8 cellular contexts compared by ENCODE assay signal in the genomic region with DNA sequence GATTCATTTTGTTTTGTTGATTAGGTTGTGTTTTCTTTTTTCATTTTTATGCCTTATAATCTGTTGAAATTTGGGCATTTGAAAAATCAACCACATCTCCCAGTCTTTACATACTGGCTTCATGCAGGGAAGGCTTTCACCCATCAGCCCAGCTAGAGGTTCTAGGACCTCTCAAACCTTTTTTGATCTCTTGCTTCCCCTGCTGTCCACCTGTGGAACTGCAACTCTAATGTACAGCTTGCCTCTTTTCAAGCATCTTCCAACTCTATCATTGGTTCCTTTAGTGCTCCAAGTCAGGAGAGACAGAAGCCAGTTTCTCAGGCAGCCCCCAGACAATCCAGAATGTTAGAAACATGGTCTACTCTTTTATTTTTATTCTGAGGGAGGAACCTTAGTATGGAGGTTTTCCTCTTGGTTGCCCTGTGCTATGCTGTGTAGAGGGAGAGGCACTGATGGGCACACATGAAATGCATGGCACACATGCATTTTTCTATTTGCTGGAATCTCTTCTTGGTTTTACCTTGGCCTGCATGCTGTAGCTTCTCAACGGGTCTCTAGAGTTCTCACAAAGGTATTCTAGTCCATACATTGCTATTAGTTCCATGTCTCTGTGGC.
A peak's percentile ranks its signal among the peaks of the same experiment; 100 is the strongest.
DNase-seq lines count a peak whose midpoint lies in the region; ATAC-seq, FAIRE-seq and TF ChIP-seq lines count a peak whose summit lies in the region.

No MANE protein-coding gene starts in this region.

- H3K4me1 Mint-ChIP-seq in Calu3 (ENCODE audit: low read depth, unreplicated experiment), result no peaks in the 10 kb centered on the region

- H3K9me1 ChIP-seq in keratinocyte (ENCODE audit: control insufficient read depth, extremely low read depth, insufficient read depth, low read length), result no peaks in the 10 kb centered on the region

- H3K79me2 ChIP-seq in keratinocyte (ENCODE audit: control insufficient read depth, insufficient read depth, low read length), result no peaks in the 10 kb centered on the region

- H2AFZ ChIP-seq in keratinocyte (ENCODE audit: control insufficient read depth, low read length), result no peak overlapping the region

- no peak overlapping the region for H3K9ac ChIP-seq in keratinocyte (ENCODE audit: control insufficient read depth, extremely low read depth, insufficient read depth, low read length)

- H3K27ac Mint-ChIP-seq in Calu3 (ENCODE audit: unreplicated experiment), result no peak overlapping the region

- dilution Hi-C loops in keratinocyte (cut with MboI; ENCODE audit: extremely low pct_ligation_motif_present, low sequenced_read_pairs), result no loop called here

- CTCF ChIA-PET in Calu3 (lab: Charles Lee), result interaction anchor here (0.6 to 2.2 kb wide), 4 partner anchors 13 to 654 kb away, joined by 3 to 7 read pairs (median 3); no protein-coding TSS in a partner anchor

- H4K20me1 ChIP-seq in keratinocyte (ENCODE audit: control insufficient read depth, extremely low read depth, insufficient read depth, low read length), result no peaks in the 10 kb centered on the region

- intact Hi-C loops in Calu3 (cut with micrococcal nuclease; ENCODE audit: unreplicated experiment), result loop anchor here (1.0 kb wide), 2 partner anchors 643 to 654 kb away; no protein-coding TSS in a partner anchor

- H3K9me3 ChIP-seq in WERI-Rb-1 (ENCODE audit: severe bottlenecking) (no peaks in the 10 kb centered on the region), keratinocyte (ENCODE audit: control insufficient read depth, low read depth, low read length) (no peaks in the 10 kb centered on the region)

- ATAC-seq in GM18502 (IDR thresholded peaks at IDR 0.05; ENCODE audit: poor library complexity, unreplicated experiment) (peak; percentile 68), GM19467 (IDR thresholded peaks at IDR 0.05; ENCODE audit: unreplicated experiment) (no peak)

- peaks cover 5% of the 10 kb centered on the region for H3K9me3 Mint-ChIP-seq in Calu3 (ENCODE audit: low read depth, unreplicated experiment)

- H3K27me3 ChIP-seq in WERI-Rb-1 (ENCODE audit: insufficient read depth, low read depth, severe bottlenecking) (no peaks in the 10 kb centered on the region), keratinocyte (ENCODE audit: control insufficient read depth, extremely low read depth, insufficient read depth, low read length) (no peaks in the 10 kb centered on the region)

- no TSS peak for BruUV-seq in Calu3 (replicated peaks; lab: Mats Ljungman, UMichigan)

- no peak overlapping the region for H3K4me2 ChIP-seq in keratinocyte (ENCODE audit: control insufficient read depth, extremely low read depth, insufficient read depth, low read depth, low read length)

- H3K27me3 Mint-ChIP-seq in Calu3 (ENCODE audit: unreplicated experiment), result peaks cover 31% of the 10 kb centered on the region

- peak; percentile 66 for DNase-seq in Calu3
- DNase-seq in Jurkat, Clone E6-1 (ENCODE audit: low read depth, low spot score), result peak; percentile 42
- DNase-seq in WERI-Rb-1, result peak; percentile 63
- DNase-seq in keratinocyte (ENCODE audit: low read depth, low spot score), result peak; percentile 21
- no peak for DNase-seq in effector CD4-positive, alpha-beta T cell
- no peak for DNase-seq in cerebellar nuclear complex (lab: John Stamatoyannopoulos, UW)

- H3K27ac ChIP-seq in WERI-Rb-1, result no peak overlapping the region
- H3K27ac ChIP-seq in keratinocyte (ENCODE audit: control insufficient read depth, insufficient read depth, low read length), result no peak overlapping the region

- no peak overlapping the region for H3K4me3 Mint-ChIP-seq in Calu3 (ENCODE audit: low read depth, unreplicated experiment)

- H3K4me1 ChIP-seq in keratinocyte (ENCODE audit: control insufficient read depth, extremely low read depth, insufficient read depth, low read length), result no peaks in the 10 kb centered on the region

- FAIRE-seq in keratinocyte (lab: Jason Lieb, UNC), result peak; percentile 78

- no peak overlapping the region for H3K4me3 ChIP-seq in Jurkat, Clone E6-1 (ENCODE audit: low read length)
- H3K4me3 ChIP-seq in WERI-Rb-1 (ENCODE audit: low read depth, low read length), result no peak overlapping the region
- H3K4me3 ChIP-seq in keratinocyte (ENCODE audit: control insufficient read depth in 2 of 3, extremely low read depth in 1 of 3, insufficient read depth in 2 of 3, low read depth in 1 of 3, low read length in 3 of 3), result no peak overlapping the region

- peak; percentile 86 for TF ChIP-seq CTCF in Calu3 (IDR thresholded peaks at IDR 0.05; ENCODE audit: unreplicated experiment)
- TF ChIP-seq CTCF in WERI-Rb-1 (IDR thresholded peaks at IDR 0.05; ENCODE audit: low read depth, low read length), result peak; percentile 83
- peak; percentile 73 to 93 (median 93) for TF ChIP-seq CTCF in keratinocyte (optimal IDR thresholded peaks at IDR 0.05 in 1 of 3, IDR thresholded peaks at IDR 0.05 in 1 of 3, conservative IDR thresholded peaks at IDR 0.05 in 1 of 3; ENCODE audit: extremely low read depth in 1 of 3, insufficient read depth in 2 of 3, low read length in 3 of 3)

- no peaks in the 10 kb centered on the region for H3K36me3 Mint-ChIP-seq in Calu3 (ENCODE audit: insufficient read depth, unreplicated experiment)

- H3K36me3 ChIP-seq in WERI-Rb-1 (no peaks in the 10 kb centered on the region), keratinocyte (ENCODE audit: control insufficient read depth in 2 of 2, extremely low read depth in 1 of 2, insufficient read depth in 2 of 2, low read length in 2 of 2) (no peaks in the 10 kb centered on the region)

Comparison
In these comparisons a context has a peak if more than half of its experiments do, and no peak if none do; other contexts are left out.
1. DNase-seq: peak in Calu3 (single experiment), Jurkat, Clone E6-1 (single experiment), WERI-Rb-1 (single experiment) and keratinocyte (single experiment); none in effector CD4-positive, alpha-beta T cell (single experiment) and cerebellar nuclear complex (0 of 2).
2. Peak in every context shown above with its lines, with median percentiles within 50 percentile points of each other: CTCF ChIP-seq.